In genomic region chr16:75461575-75461974, GRCh38 we compare ENCODE assay signal across 22 cellular contexts. TPM values are rescaled to one million over a fixed set of nuclear protein-coding genes. Genes with fewer than 3 reads are reported as not detected.
DNase-seq lines count a peak whose midpoint lies in the region; ATAC-seq and TF ChIP-seq lines count a peak whose summit lies in the region.
"Had no signal": no experiment of that assay in that cellular context is flagged by ENCODE, and none has a peak within 500 bp of the region (broad histone marks: within the 10 kb centered on the region; RNA-seq: fewer than 3 reads in every experiment).

No MANE protein-coding gene starts in this region.

- H3K9me3 ChIP-seq in BLaER1 (no peaks in the 10 kb centered on the region), hepatocyte (ENCODE audit: low read depth) (no peaks in the 10 kb centered on the region)
- H3K9me3 ChIP-seq: SJCRH30 had no signal

- CTCF ChIA-PET in activated CD8-positive, alpha-beta T cell treated with anti-CD3 and anti-CD28 coated beads for 36 hours (lab: Charles Lee): no interaction called here

- no peaks in the 10 kb centered on the region for H3K27me3 Mint-ChIP-seq in activated CD8-positive, alpha-beta T cell treated with anti-CD3 and anti-CD28 coated beads for 36 hours
- H3K27me3 Mint-ChIP-seq: central memory CD8-positive, alpha-beta T cell; progenitor cell of endocrine pancreas had no signal

- H3K36me3 Mint-ChIP-seq in activated CD8-positive, alpha-beta T cell treated with anti-CD3 and anti-CD28 coated beads for 36 hours (ENCODE audit: low read depth): peaks cover 20% of the 10 kb centered on the region

- TF ChIP-seq RAD21 in Ishikawa (IDR thresholded peaks at IDR 0.05; ENCODE audit: low read depth): no peak

- no peak for ATAC-seq in left lobe of liver
- ATAC-seq in activated CD8-positive, alpha-beta T cell treated with anti-CD3 and anti-CD28 coated beads for 36 hours: no peak

- no peak for TF ChIP-seq EP300 in Ishikawa (IDR thresholded peaks at IDR 0.05; ENCODE audit: borderline replicate concordance)

- DNase-seq in NCI-H748 (lab: John Stamatoyannopoulos, UW; ENCODE audit: unreplicated experiment) (peak; percentile 30), NCI-H748 treated with DMSO at 0.1 percent for 48 hours (lab: John Stamatoyannopoulos, UW) (no peak), hepatocyte (ENCODE audit: low spot score) (no peak), left lobe of liver (ENCODE audit: low spot score) (no peak), HK-2 (ENCODE audit: unreplicated experiment) (no peak)
- no peak for DNase-seq in activated CD8-positive, alpha-beta T cell treated with anti-CD3 and anti-CD28 coated beads for 36 hours
- DNase-seq: activated CD4-positive, CD25-positive, alpha-beta regulatory T cell; activated gamma-delta T cell; aorta; foreskin melanocyte; kidney; mammary epithelial cell; NCI-H1092 treated with DMSO at 0.1 percent for 48 hours; NCI-H2081 treated with DMSO at 0.1 percent for 48 hours; NCI-H510A treated with DMSO at 0.1 percent for 48 hours; SJCRH30; T-helper 9 cell had no signal

- peaks cover 33% of the 10 kb centered on the region for H3K36me3 ChIP-seq in BLaER1
- no peaks in the 10 kb centered on the region for H3K36me3 ChIP-seq in hepatocyte (replicated peaks; ENCODE audit: insufficient read depth, low read depth)
- H3K36me3 ChIP-seq: SJCRH30 had no signal

- no peak overlapping the region for H3K9ac ChIP-seq in BLaER1

- H3K4me3 Mint-ChIP-seq in activated CD8-positive, alpha-beta T cell treated with anti-CD3 and anti-CD28 coated beads for 36 hours: no peak overlapping the region

- no peaks in the 10 kb centered on the region for H3K27me3 ChIP-seq in BLaER1
- H3K27me3 ChIP-seq in hepatocyte: no peaks in the 10 kb centered on the region
- H3K27me3 ChIP-seq: SJCRH30 had no signal

- intact Hi-C loops in activated CD8-positive, alpha-beta T cell treated with anti-CD3 and anti-CD28 coated beads for 36 hours (cut with micrococcal nuclease): loop anchor here (10.0 kb wide), 1 partner anchor 163 kb away; the partner anchor contains the start of gene ADAT1

- H3K9me3 Mint-ChIP-seq in activated CD8-positive, alpha-beta T cell treated with anti-CD3 and anti-CD28 coated beads for 36 hours: no peaks in the 10 kb centered on the region
- H3K9me3 Mint-ChIP-seq: central memory CD8-positive, alpha-beta T cell had no signal

- peaks cover 76% of the 10 kb centered on the region for H4K20me1 ChIP-seq in BLaER1
- peaks cover 48% of the 10 kb centered on the region for H4K20me1 ChIP-seq in hepatocyte (ENCODE audit: insufficient read depth, poor library complexity, severe bottlenecking)

- H3K4me3 ChIP-seq in BLaER1 (no peak overlapping the region), hepatocyte (no peak overlapping the region)
- H3K4me3 ChIP-seq: SJCRH30 had no signal

- H3K4me2 ChIP-seq in BLaER1 (peak overlapping the region; percentile 90; the same call in 1 of the 2 replicates), hepatocyte (peak overlapping the region; percentile 80)

- H3K9me2 ChIP-seq in hepatocyte (replicated peaks; ENCODE audit: insufficient read depth): no peaks in the 10 kb centered on the region

- H3K4me1 Mint-ChIP-seq in activated CD8-positive, alpha-beta T cell treated with anti-CD3 and anti-CD28 coated beads for 36 hours (ENCODE audit: low read depth): peaks cover 53% of the 10 kb centered on the region

- peaks cover 50% of the 10 kb centered on the region for H3K4me1 ChIP-seq in BLaER1
- H3K4me1 ChIP-seq in hepatocyte (ENCODE audit: insufficient read depth): peaks cover 10% of the 10 kb centered on the region
- H3K4me1 ChIP-seq: SJCRH30 had no signal

- POLR2A ChIA-PET in activated CD8-positive, alpha-beta T cell treated with anti-CD3 and anti-CD28 coated beads for 36 hours (lab: Charles Lee): no interaction called here

- H2AFZ ChIP-seq in hepatocyte: no peak overlapping the region

- peaks cover 72% of the 10 kb centered on the region for H3K79me2 ChIP-seq in hepatocyte

- no peak overlapping the region for H3K27ac ChIP-seq in BLaER1
- H3K27ac ChIP-seq in hepatocyte: no peak overlapping the region
- H3K27ac ChIP-seq: SJCRH30 had no signal

- TF ChIP-seq CTCF in hepatocyte (IDR thresholded peaks at IDR 0.05; ENCODE audit: poor library complexity): no peak
- TF ChIP-seq CTCF in activated CD8-positive, alpha-beta T cell treated with anti-CD3 and anti-CD28 coated beads for 36 hours (IDR thresholded peaks at IDR 0.05): no peak

- no peak overlapping the region for H3K27ac Mint-ChIP-seq in activated CD8-positive, alpha-beta T cell treated with anti-CD3 and anti-CD28 coated beads for 36 hours
- H3K27ac Mint-ChIP-seq: progenitor cell of endocrine pancreas had no signal

- 98% methylated on average over 2 of the region's 2 CpGs for WGBS in hepatocyte (ENCODE audit: low lambda C conversion rate, missing lambda C conversion rate)

TF ChIP-seq in Ishikawa, 13 proteins besides CTCF, POLR2A, EP300 and RAD21:
- TF ChIP-seq NFIC (IDR thresholded peaks at IDR 0.05) (peak; percentile 79), EGR1 (IDR thresholded peaks at IDR 0.05) (no peak)

RNA-seq across cellular contexts. Expression of gene TMEM170A, which starts 2.9 kb away (rescaled TPM):
- total RNA-seq in hepatocyte (42.1 and 43.6 TPM in 2 replicates), left lobe of liver (10.5 TPM)
- polyA plus RNA-seq in hepatocyte: 15.0 and 21.1 TPM in 2 replicates
- total RNA-seq in activated CD8-positive, alpha-beta T cell treated with anti-CD3 and anti-CD28 coated beads for 36 hours: 10 to 100 TPM; 25.1 to 27.1 TPM

RNA-seq across cellular contexts. Expression of gene CFDP1, which starts 28.3 kb away (rescaled TPM):
- total RNA-seq in hepatocyte (106 and 116 TPM in 2 replicates), left lobe of liver (27.7 TPM)
- polyA plus RNA-seq in hepatocyte: 97.1 and 114 TPM in 2 replicates
- total RNA-seq in activated CD8-positive, alpha-beta T cell treated with anti-CD3 and anti-CD28 coated beads for 36 hours: 10 to 100 TPM; 34.7 to 39.9 TPM

RNA-seq across cellular contexts. Expression of gene CHST6, which starts 33.7 kb away (rescaled TPM):
- total RNA-seq in hepatocyte: 0.32 and 0.33 TPM in 2 replicates
- polyA plus RNA-seq in hepatocyte: 0.16 and 0.37 TPM in 2 replicates
- total RNA-seq in left lobe of liver: 0.15 TPM
- total RNA-seq in activated CD8-positive, alpha-beta T cell treated with anti-CD3 and anti-CD28 coated beads for 36 hours: not detected
- total RNA-seq: A172, SJCRH30 had no signal
